ENCODE assay signal across 15 cellular contexts in the genomic region with DNA sequence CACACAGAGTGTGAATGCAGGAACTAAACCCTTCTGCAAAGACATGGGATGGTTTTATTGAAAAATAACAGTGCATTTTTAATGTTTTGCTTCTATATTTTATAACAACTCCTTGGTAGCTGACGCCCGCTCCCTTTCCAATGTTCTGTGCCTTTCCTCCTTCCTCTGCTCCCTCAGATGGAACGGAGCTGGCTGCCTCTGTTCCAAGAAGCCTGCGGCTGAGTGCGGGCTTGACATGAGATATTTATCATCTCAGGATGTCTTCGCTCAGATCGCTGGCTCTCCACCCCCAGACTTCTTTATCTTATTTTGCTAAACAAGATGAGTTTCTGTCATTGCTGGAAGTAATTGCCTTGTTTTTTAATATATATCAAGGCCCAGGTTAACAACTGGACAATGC.
"Had no signal": no experiment of that assay in that cellular context is flagged by ENCODE, and none has a peak within 500 bp of the region (broad histone marks: within the 10 kb centered on the region; RNA-seq: fewer than 3 reads in every experiment).

No MANE protein-coding gene starts in this region.

- H3K4me1 ChIP-seq: testis had no signal

- H3K36me3 Mint-ChIP-seq: natural killer cell treated with Interleukin-12 subunit alpha and Interleukin-12 subunit beta and Interleukin-15 and Interleukin-18, amount 100 ng/mL, for 72 hours had no signal

- H3K4me3 ChIP-seq: ovary, testis had no signal

- H3K9me3 ChIP-seq: ovary, testis had no signal

- FAIRE-seq: endometrium had no signal

- H3K27ac Mint-ChIP-seq: natural killer cell treated with Interleukin-12 subunit alpha and Interleukin-12 subunit beta and Interleukin-15 and Interleukin-18, amount 100 ng/mL, for 72 hours; T-helper 2 cell treated with Interferon-gamma antibody and Interleukin-4, amounts not matched to agents 5 μg/mL and 100 μg/mL, for 36 hours had no signal

- H3K27ac ChIP-seq: ovary, testis had no signal

- H3K4me3 Mint-ChIP-seq: T-helper 2 cell treated with Interferon-gamma antibody and Interleukin-4, amounts not matched to agents 5 μg/mL and 100 μg/mL, for 36 hours had no signal

- H3K36me3 ChIP-seq: ovary had no signal

- H3K9me3 Mint-ChIP-seq: natural killer cell treated with Interleukin-12 subunit alpha and Interleukin-12 subunit beta and Interleukin-15 and Interleukin-18, amount 100 ng/mL, for 72 hours; T-helper 2 cell treated with Interferon-gamma antibody and Interleukin-4, amounts not matched to agents 5 μg/mL and 100 μg/mL, for 36 hours had no signal

- ATAC-seq: esophagus mucosa; left lobe of liver; natural killer cell treated with Interleukin-12 subunit alpha and Interleukin-12 subunit beta and Interleukin-15 and Interleukin-18, amount 100 ng/mL, for 72 hours; stimulated activated naive CD8-positive, alpha-beta T cell treated with anti-CD3 and anti-CD28 coated beads, Interleukin-15, Interleukin-2, amounts not matched to agents 100 U/mL and 50 U/mL, for 24 hours had no signal

- DNase-seq: activated CD4-positive, alpha-beta T cell treated with anti-CD3 and anti-CD28 coated beads, Interleukin-2, amount 50 U/mL, for 48 hours; activated CD4-positive, CD25-positive, alpha-beta regulatory T cell treated with anti-CD3 and anti-CD28 coated beads, Interleukin-2, amount 50 U/mL, for 72 hours; activated gamma-delta T cell treated with Interleukin-2 at 50 U/mL for 16 hours; activated T-cell treated with anti-CD3 and anti-CD28 coated beads, Interleukin-2, amount 50 U/mL, for 48 hours; mammary epithelial cell; ovary; stimulated activated CD4-positive, alpha-beta T cell treated with anti-CD3 and anti-CD28 coated beads, Interleukin-2, amount 100 ng/mL, for 48 hours; stimulated activated naive CD8-positive, alpha-beta T cell treated with anti-CD3 and anti-CD28 coated beads, Interleukin-15, Interleukin-2, amounts not matched to agents 100 U/mL and 50 U/mL, for 24 hours; SW 1271; testis had no signal
